2 cellular contexts compared by ENCODE assay signal in genomic region chr1:37363535-37363934, GRCh38.
TF ChIP-seq lines count a peak whose summit lies in the region.

No MANE protein-coding gene starts in this region.

TF ChIP-seq in WTC11, 78 proteins besides CTCF, POLR2A, EP300 and RAD21 (continued from another document and continues in another):
- TF ChIP-seq ERG (CRISPR knock-in tag; IDR thresholded peaks at IDR 0.05): no peak
- no peak for TF ChIP-seq ARID4B (CRISPR knock-in tag; IDR thresholded peaks at IDR 0.05; ENCODE audit: borderline replicate concordance)
- no peak for TF ChIP-seq ZNF396 (CRISPR knock-in tag; IDR thresholded peaks at IDR 0.05; ENCODE audit: borderline replicate concordance)
- no peak for TF ChIP-seq ZNF263 (CRISPR knock-in tag; IDR thresholded peaks at IDR 0.05; ENCODE audit: low read depth)
- TF ChIP-seq FOXJ3 (CRISPR knock-in tag; IDR thresholded peaks at IDR 0.05; ENCODE audit: borderline replicate concordance): no peak
- TF ChIP-seq NR3C1 (CRISPR knock-in tag; conservative IDR thresholded peaks at IDR 0.05; ENCODE audit: low read depth): no peak
- no peak for TF ChIP-seq ATF2 (CRISPR knock-in tag; IDR thresholded peaks at IDR 0.05; ENCODE audit: borderline replicate concordance, low read depth)
- no peak for TF ChIP-seq MXD4 (CRISPR knock-in tag; IDR thresholded peaks at IDR 0.05; ENCODE audit: borderline replicate concordance)
- TF ChIP-seq PRRX2 (CRISPR knock-in tag; IDR thresholded peaks at IDR 0.05): no peak
- no peak for TF ChIP-seq PRDM15 (CRISPR knock-in tag; IDR thresholded peaks at IDR 0.05)
- TF ChIP-seq GABPB1 (CRISPR knock-in tag; IDR thresholded peaks at IDR 0.05): no peak
- no peak for TF ChIP-seq RORB (CRISPR knock-in tag; IDR thresholded peaks at IDR 0.05)

TF ChIP-seq in H1, 55 proteins besides CTCF, POLR2A, EP300 and RAD21 (continued from another document):
- TF ChIP-seq KDM5A (IDR thresholded peaks at IDR 0.05; ENCODE audit: low read length): no peak
- TF ChIP-seq NRF1 (IDR thresholded peaks at IDR 0.05; ENCODE audit: low read depth, low read length): no peak
- TF ChIP-seq CEBPB (IDR thresholded peaks at IDR 0.05; ENCODE audit: low read depth, low read length): no peak
- TF ChIP-seq BRCA1 (IDR thresholded peaks at IDR 0.05; ENCODE audit: low read depth, low read length): no peak
- TF ChIP-seq EGR1 (IDR thresholded peaks at IDR 0.05; ENCODE audit: borderline replicate concordance, low read depth, low read length): no peak
- TF ChIP-seq POLR2AphosphoS5 (IDR thresholded peaks at IDR 0.05; ENCODE audit: low read depth, low read length): no peak
- TF ChIP-seq KDM4A (IDR thresholded peaks at IDR 0.05; ENCODE audit: low read depth, low read length, severe bottlenecking): no peak
- no peak for TF ChIP-seq RNF2 (IDR thresholded peaks at IDR 0.05; ENCODE audit: borderline replicate concordance, low read depth, low read length, missing control alignments, poor library complexity, severe bottlenecking)
- TF ChIP-seq POU5F1 (IDR thresholded peaks at IDR 0.05; ENCODE audit: low read depth, low read length): no peak
- no peak for TF ChIP-seq CHD7 (IDR thresholded peaks at IDR 0.05; ENCODE audit: insufficient replicate concordance, low read length)
TF ChIP-seq in H1: peak in this region for 0.
